ENCODE assay signal across 15 cellular contexts in genomic region chr1:174957829-174958228, GRCh38. TPM values are rescaled to one million over a fixed set of nuclear protein-coding genes. Genes with fewer than 3 reads are reported as not detected.
DNase-seq lines count a peak whose midpoint lies in the region; TF ChIP-seq lines count a peak whose summit lies in the region.
"Had no signal": no experiment of that assay in that cellular context is flagged by ENCODE, and none has a peak within 500 bp of the region (broad histone marks: within the 10 kb centered on the region; RNA-seq: fewer than 3 reads in every experiment).

No MANE protein-coding gene starts in this region.

- no peak overlapping the region for H3K4me3 ChIP-seq in spleen
- H3K4me3 ChIP-seq in coronary artery, result no peak overlapping the region
- H3K4me3 ChIP-seq in adrenal gland, result no peak overlapping the region
- H3K4me3 ChIP-seq: colonic mucosa, right lobe of liver had no signal

- peaks cover 0 to 8% (median 0%) of the 10 kb centered on the region in 6 donors for H3K36me3 ChIP-seq in spleen
- H3K36me3 ChIP-seq in adrenal gland (replicated peaks in 1 of 2), result no peaks in the 10 kb centered on the region
- H3K36me3 ChIP-seq: colonic mucosa, right lobe of liver had no signal

- intact Hi-C loops in activated naive CD4-positive, alpha-beta T cell treated with anti-CD3 and anti-CD28 coated beads for 36 hours (cut with micrococcal nuclease), result no loop called here
- intact Hi-C loops in spleen (cut with DNase I; ENCODE audit: low total_unique reads) (no loop called here), adrenal gland (cut with DNase I) (no loop called here)

- H3K9me3 ChIP-seq in spleen, result no peaks in the 10 kb centered on the region
- no peaks in the 10 kb centered on the region for H3K9me3 ChIP-seq in adrenal gland (replicated peaks in 1 of 3)
- H3K9me3 ChIP-seq: colonic mucosa, right lobe of liver had no signal

- no peak for TF ChIP-seq CTCF in spleen (IDR thresholded peaks at IDR 0.05 in 8 of 11, conservative IDR thresholded peaks at IDR 0.05 in 3 of 11)
- no peak for TF ChIP-seq CTCF in coronary artery (IDR thresholded peaks at IDR 0.05)
- no peak for TF ChIP-seq CTCF in adrenal gland (IDR thresholded peaks at IDR 0.05)

- CTCF ChIA-PET in activated naive CD4-positive, alpha-beta T cell treated with anti-CD3 and anti-CD28 coated beads for 36 hours (lab: Charles Lee), result interaction anchor here (0.7 to 1.9 kb wide), 3 partner anchors 10 to 28 kb away, joined by 3 to 5 read pairs (median 3); no protein-coding TSS in a partner anchor

- H3K27ac Mint-ChIP-seq in activated naive CD4-positive, alpha-beta T cell treated with anti-CD3 and anti-CD28 coated beads for 36 hours, result peak overlapping the region; percentile 61
- H3K27ac Mint-ChIP-seq in activated naive CD8-positive, alpha-beta T cell, result peak overlapping the region; percentile 86

- H3K4me1 Mint-ChIP-seq in activated naive CD4-positive, alpha-beta T cell treated with anti-CD3 and anti-CD28 coated beads for 36 hours (ENCODE audit: low read depth), result peaks cover 25% of the 10 kb centered on the region
- peaks cover 28% of the 10 kb centered on the region for H3K4me1 Mint-ChIP-seq in activated naive CD8-positive, alpha-beta T cell (ENCODE audit: low read depth)

- no peaks in the 10 kb centered on the region for H3K9me3 Mint-ChIP-seq in activated naive CD4-positive, alpha-beta T cell treated with anti-CD3 and anti-CD28 coated beads for 36 hours
- H3K9me3 Mint-ChIP-seq in activated naive CD8-positive, alpha-beta T cell (ENCODE audit: low read depth), result no peaks in the 10 kb centered on the region

- no peak overlapping the region for H3K4me3 Mint-ChIP-seq in activated naive CD4-positive, alpha-beta T cell treated with anti-CD3 and anti-CD28 coated beads for 36 hours
- H3K4me3 Mint-ChIP-seq in activated naive CD8-positive, alpha-beta T cell, result no peak overlapping the region

- H3K27me3 ChIP-seq in spleen (replicated peaks in 1 of 7), result no peaks in the 10 kb centered on the region
- no peaks in the 10 kb centered on the region for H3K27me3 ChIP-seq in adrenal gland
- H3K27me3 ChIP-seq: colonic mucosa, right lobe of liver had no signal

- TF ChIP-seq POLR2A in spleen (IDR thresholded peaks at IDR 0.05), result no peak
- no peak for TF ChIP-seq POLR2A in adrenal gland (IDR thresholded peaks at IDR 0.05)

- no peaks in the 10 kb centered on the region for H3K36me3 Mint-ChIP-seq in activated naive CD4-positive, alpha-beta T cell treated with anti-CD3 and anti-CD28 coated beads for 36 hours (ENCODE audit: low read depth)
- no peaks in the 10 kb centered on the region for H3K36me3 Mint-ChIP-seq in activated naive CD8-positive, alpha-beta T cell

- H3K27me3 Mint-ChIP-seq in activated naive CD4-positive, alpha-beta T cell treated with anti-CD3 and anti-CD28 coated beads for 36 hours (ENCODE audit: low read depth), result no peaks in the 10 kb centered on the region
- H3K27me3 Mint-ChIP-seq in activated naive CD8-positive, alpha-beta T cell, result no peaks in the 10 kb centered on the region

- H3K4me1 ChIP-seq in spleen (peaks cover 12 to 57% (median 25%) of the 10 kb centered on the region in 6 donors), adrenal gland (replicated peaks in 1 of 2) (peaks cover 4 to 31% of the 10 kb centered on the region in 2 donors)

- no peak for DNase-seq in activated naive CD4-positive, alpha-beta T cell treated with anti-CD3 and anti-CD28 coated beads for 36 hours
- DNase-seq in activated naive CD4-positive, alpha-beta T cell treated with anti-CD3 and anti-CD28 coated beads, Interleukin-2, amount 50 U/mL, for 16 hours, result no peak
- DNase-seq in NAMALWA (ENCODE audit: low spot score), result peak; percentile 33
- DNase-seq in spleen, result no peak
- DNase-seq in coronary artery (ENCODE audit: low spot score), result no peak
- DNase-seq in NCI-H524 (lab: John Stamatoyannopoulos, UW), result no peak
- no peak for DNase-seq in adrenal gland
- DNase-seq: colonic mucosa, foreskin fibroblast, NCI-H1694 treated with DMSO at 0.1 percent for 48 hours, NCI-H446, occipital lobe, right lobe of liver, Right ventricle myocardium superior had no signal

- peak overlapping the region in 5 of 8 donors; percentile 6 to 48 (median 16) for H3K27ac ChIP-seq in spleen
- no peak overlapping the region for H3K27ac ChIP-seq in coronary artery
- no peak overlapping the region for H3K27ac ChIP-seq in adrenal gland
- H3K27ac ChIP-seq: colonic mucosa, right lobe of liver had no signal

RNA-seq across cellular contexts. Expression of gene CACYBP, which starts 41.9 kb away (rescaled TPM):
- 100 to 1,000 TPM; 322 to 354 TPM for total RNA-seq in activated naive CD4-positive, alpha-beta T cell treated with anti-CD3 and anti-CD28 coated beads for 36 hours
- total RNA-seq in spleen (100 to 1,000 TPM in 1 of 7 donors, 10 to 100 TPM in 6; 45.1 to 128 (median 65.3) TPM), adrenal gland (100 to 1,000 TPM in 1 of 8 donors, 10 to 100 TPM in 7; 32.3 to 123 (median 60.0) TPM)
- polyA plus RNA-seq in spleen (10 to 100 TPM; 32.3 to 72.3 (median 55.9) TPM), adrenal gland (100 to 1,000 TPM in 1 of 3 donors, 10 to 100 TPM in 2; 18.7 to 244 (median 23.7) TPM)

Comparison
In these comparisons a context has a peak if more than half of its experiments do, and no peak if none do; other contexts are left out.
1. H3K27ac ChIP-seq: peak in spleen (5 of 8); none in coronary artery (0 of 2) and adrenal gland (0 of 5).